In the genomic region with DNA sequence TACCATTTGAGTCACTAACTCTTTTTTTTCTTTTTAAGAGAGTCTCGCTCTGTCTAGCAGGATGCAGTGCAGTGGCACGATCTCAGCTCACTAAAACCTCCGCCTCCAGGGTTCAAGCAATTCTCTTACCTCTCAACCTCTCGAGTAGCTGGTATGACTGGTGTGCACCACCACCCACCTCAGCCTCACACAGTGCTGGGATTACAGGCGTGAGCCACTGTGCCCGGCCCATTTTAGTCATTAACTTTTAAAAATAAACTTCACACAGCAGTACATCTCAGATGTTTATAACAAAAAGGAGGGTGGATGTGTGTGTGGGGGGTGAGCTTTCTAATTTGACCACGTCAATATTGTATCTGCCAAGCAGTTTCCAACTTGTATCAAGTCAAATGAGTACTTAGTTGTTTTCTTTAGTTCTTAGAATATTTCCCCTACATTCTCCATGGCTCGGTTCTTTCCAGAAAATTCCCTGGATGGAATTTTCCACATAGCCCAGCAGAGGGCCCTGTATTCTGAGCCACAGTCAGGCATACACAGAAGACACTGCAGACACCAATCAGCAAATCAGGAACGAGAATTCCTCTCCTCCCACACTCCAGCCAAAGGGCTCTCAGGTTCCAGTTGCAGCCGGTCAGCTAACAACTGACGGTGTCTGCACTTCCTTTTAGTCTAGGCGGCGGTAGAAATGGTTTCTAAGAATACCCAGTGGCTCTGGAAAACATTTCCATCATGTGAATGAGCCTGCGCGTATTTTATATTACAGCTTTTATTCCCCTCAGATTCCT, we compare ENCODE assay signal across 9 cellular contexts. TPM values are rescaled to one million over a fixed set of nuclear protein-coding genes. Genes with fewer than 3 reads are reported as not detected.
DNase-seq lines count a peak whose midpoint lies in the region; ATAC-seq and TF ChIP-seq lines count a peak whose summit lies in the region.
"Had no signal": no experiment of that assay in that cellular context is flagged by ENCODE, and none has a peak within 500 bp of the region (broad histone marks: within the 10 kb centered on the region; RNA-seq: fewer than 3 reads in every experiment).

No MANE protein-coding gene starts in this region.

- no peak for ATAC-seq in GM19455 (IDR thresholded peaks at IDR 0.05; ENCODE audit: unreplicated experiment)

- H3K4me2 ChIP-seq in OCI-LY7 (ENCODE audit: low read length): no peak overlapping the region

- H3K36me3 Mint-ChIP-seq in Calu3 (ENCODE audit: insufficient read depth, unreplicated experiment): no peaks in the 10 kb centered on the region
- H3K36me3 Mint-ChIP-seq in activated T-cell treated with anti-CD3 and anti-CD28 coated beads, Interleukin-2, amount 50 U/mL, for 24 hours (ENCODE audit: low read depth): no peaks in the 10 kb centered on the region

- H3K9me3 ChIP-seq in OCI-LY7 (ENCODE audit: low read length): no peaks in the 10 kb centered on the region

- no peak overlapping the region for H3K27ac Mint-ChIP-seq in Calu3 (ENCODE audit: unreplicated experiment)
- no peak overlapping the region for H3K27ac Mint-ChIP-seq in activated T-cell treated with anti-CD3 and anti-CD28 coated beads, Interleukin-2, amount 50 U/mL, for 24 hours
- H3K27ac Mint-ChIP-seq: IgD-negative memory B cell had no signal

- H3K4me1 ChIP-seq in OCI-LY7 (ENCODE audit: insufficient read depth, low read length, poor library complexity, severe bottlenecking): no peaks in the 10 kb centered on the region

- no peaks in the 10 kb centered on the region for H3K4me1 Mint-ChIP-seq in Calu3 (ENCODE audit: low read depth, unreplicated experiment)
- H3K4me1 Mint-ChIP-seq in activated T-cell treated with anti-CD3 and anti-CD28 coated beads, Interleukin-2, amount 50 U/mL, for 24 hours (ENCODE audit: low read depth): peaks cover 4% of the 10 kb centered on the region
- H3K4me1 Mint-ChIP-seq: IgD-negative memory B cell had no signal

- H3K27me3 ChIP-seq in kidney epithelial cell (ENCODE audit: control insufficient read depth, insufficient read depth, low read length): no peaks in the 10 kb centered on the region

- peak; percentile 16; the same call in 1 of the 2 replicates for TF ChIP-seq EP300 in Ishikawa (IDR thresholded peaks at IDR 0.05; ENCODE audit: borderline replicate concordance)

- peak; percentile 57 for TF ChIP-seq RAD21 in Ishikawa (IDR thresholded peaks at IDR 0.05; ENCODE audit: low read depth)

- TF ChIP-seq CTCF in Calu3 (IDR thresholded peaks at IDR 0.05; ENCODE audit: unreplicated experiment): no peak
- peak; percentile 55 for TF ChIP-seq CTCF in OCI-LY7 (conservative IDR thresholded peaks at IDR 0.05; ENCODE audit: low read length)
- peak; percentile 69 for TF ChIP-seq CTCF in choroid plexus epithelial cell (conservative IDR thresholded peaks at IDR 0.05; ENCODE audit: low read depth, low read length)
- peak; percentile 41 for TF ChIP-seq CTCF in kidney epithelial cell (IDR thresholded peaks at IDR 0.05; ENCODE audit: insufficient read depth, low read length, poor library complexity, severe bottlenecking)

- no peaks in the 10 kb centered on the region for H3K9me3 Mint-ChIP-seq in Calu3 (ENCODE audit: low read depth, unreplicated experiment)
- H3K9me3 Mint-ChIP-seq in activated T-cell treated with anti-CD3 and anti-CD28 coated beads, Interleukin-2, amount 50 U/mL, for 24 hours: no peaks in the 10 kb centered on the region
- H3K9me3 Mint-ChIP-seq: IgD-negative memory B cell had no signal

- CTCF ChIA-PET in Calu3 (lab: Charles Lee) (no interaction called here), OCI-LY7 (lab: Charles Lee; ENCODE audit: unreplicated experiment) (no interaction called here)

- no peak overlapping the region for H3K27ac ChIP-seq in OCI-LY7 (ENCODE audit: low read depth, low read length, poor library complexity, severe bottlenecking)

- H2AFZ ChIP-seq in OCI-LY7 (ENCODE audit: low read length): peak overlapping the region; percentile 72; the same call in 1 of the 2 replicates

- H3K4me3 ChIP-seq in OCI-LY7 (ENCODE audit: low read depth, low read length, poor library complexity, severe bottlenecking): no peak overlapping the region
- H3K4me3 ChIP-seq in choroid plexus epithelial cell (ENCODE audit: low read depth, low read length): no peak overlapping the region
- H3K4me3 ChIP-seq in kidney epithelial cell (ENCODE audit: low read depth, low read length): no peak overlapping the region

- no peaks in the 10 kb centered on the region for H3K36me3 ChIP-seq in OCI-LY7 (ENCODE audit: insufficient read depth, low read length)
- no peaks in the 10 kb centered on the region for H3K36me3 ChIP-seq in kidney epithelial cell (ENCODE audit: control insufficient read depth, insufficient read depth, low read length)

- H3K4me3 Mint-ChIP-seq in Calu3 (ENCODE audit: low read depth, unreplicated experiment): no peak overlapping the region
- no peak overlapping the region for H3K4me3 Mint-ChIP-seq in activated T-cell treated with anti-CD3 and anti-CD28 coated beads, Interleukin-2, amount 50 U/mL, for 24 hours
- H3K4me3 Mint-ChIP-seq: IgD-negative memory B cell had no signal

- BruUV-seq in Calu3 (replicated peaks; lab: Mats Ljungman, UMichigan): no TSS peak
- no TSS peak for BruUV-seq in OCI-LY7 (replicated peaks; lab: Mats Ljungman, UMichigan)

- H3K27me3 Mint-ChIP-seq in Calu3 (ENCODE audit: unreplicated experiment): no peaks in the 10 kb centered on the region
- peaks cover 9% of the 10 kb centered on the region for H3K27me3 Mint-ChIP-seq in activated T-cell treated with anti-CD3 and anti-CD28 coated beads, Interleukin-2, amount 50 U/mL, for 24 hours

- DNase-seq in Calu3: peak; percentile 71
- no peak for DNase-seq in OCI-LY7 (ENCODE audit: low spot score)
- DNase-seq in choroid plexus epithelial cell (ENCODE audit: low read depth): peak; percentile 95
- peak; percentile 74 for DNase-seq in kidney epithelial cell (ENCODE audit: low read depth)
- DNase-seq in smooth muscle cell of the brain vasculature (ENCODE audit: low read depth, low spot score): peak; percentile 75
- DNase-seq in activated T-cell treated with anti-CD3 and anti-CD28 coated beads, Interleukin-2, amount 50 U/mL, for 24 hours: no peak

- intact Hi-C loops in Calu3 (cut with micrococcal nuclease; ENCODE audit: unreplicated experiment): no loop called here
- intact Hi-C loops in OCI-LY7 (cut with micrococcal nuclease; ENCODE audit: unreplicated experiment): no loop called here

- no peaks in the 10 kb centered on the region for H4K20me1 ChIP-seq in OCI-LY7 (ENCODE audit: insufficient read depth, low read length)

- POLR2A ChIA-PET in OCI-LY7 (lab: Charles Lee): no interaction called here

- H3K9me2 ChIP-seq in OCI-LY7 (ENCODE audit: insufficient read depth, low read length): no peaks in the 10 kb centered on the region

- no peaks in the 10 kb centered on the region for H3K79me2 ChIP-seq in OCI-LY7 (ENCODE audit: insufficient read depth, low read depth, low read length)

TF ChIP-seq in Ishikawa, 13 proteins besides CTCF, POLR2A, EP300 and RAD21:
- TF ChIP-seq ZBTB7A (IDR thresholded peaks at IDR 0.05; ENCODE audit: low read depth) (no peak), TEAD4 (IDR thresholded peaks at IDR 0.05) (0 out of 2 replicates have a peak, but pooled peaks have one; percentile 10), EGR1 (IDR thresholded peaks at IDR 0.05) (0 out of 2 replicates have a peak, but pooled peaks have one; percentile 25), TAF1 (IDR thresholded peaks at IDR 0.05; ENCODE audit: low read depth) (peak; percentile 41; the same call in 1 of the 2 replicates)

RNA-seq across cellular contexts. Expression of gene ARAF, which starts 20.1 kb away (rescaled TPM):
- total RNA-seq in Calu3 (2022): 79.2 and 84.4 TPM in 2 replicates
- total RNA-seq in OCI-LY7 (2014; rRNA removed; shearing (Covaris generic)): 13.2 and 28.9 TPM in 2 replicates
- 52.4 and 58.2 TPM in 2 replicates for total RNA-seq in OCI-LY7 (2022)
- 30.2 and 41.2 TPM in 2 replicates for total RNA-seq in kidney epithelial cell

RNA-seq across cellular contexts. Expression of gene TIMP1, which starts 41.3 kb away (rescaled TPM):
- total RNA-seq in Calu3 (2022): 143 and 188 TPM in 2 replicates
- total RNA-seq in OCI-LY7 (2014; rRNA removed; shearing (Covaris generic)): not detected in 2 replicates
- total RNA-seq in OCI-LY7 (2022): 0.83 TPM in 1 of 2 replicates, not detected in the other
- 118 and 148 TPM in 2 replicates for total RNA-seq in kidney epithelial cell

RNA-seq across cellular contexts. Expression of gene ZNF41, which starts 57.9 kb away (rescaled TPM):
- total RNA-seq in Calu3 (2022): 10.8 and 12.2 TPM in 2 replicates
- total RNA-seq in OCI-LY7 (2014; rRNA removed; shearing (Covaris generic)): 8.4 and 10.7 TPM in 2 replicates
- total RNA-seq in OCI-LY7 (2022): 9.7 and 10.7 TPM in 2 replicates
- total RNA-seq in kidney epithelial cell: 4.1 and 4.5 TPM in 2 replicates

Comparison
In these comparisons a context has a peak if more than half of its experiments do, and no peak if none do; other contexts are left out.
1. DNase-seq: peak in Calu3 (single experiment), choroid plexus epithelial cell (single experiment), kidney epithelial cell (single experiment) and smooth muscle cell of the brain vasculature (single experiment); none in OCI-LY7 (single experiment) and activated T-cell treated with anti-CD3 and anti-CD28 coated beads, Interleukin-2, amount 50 U/mL, for 24 hours (single experiment).
2. RNA of gene TIMP1, which starts 41.3 kb away (total RNA-seq): 143 to 188 TPM in Calu3 and 118 to 148 TPM in kidney epithelial cell; 0.83 TPM in OCI-LY7; every median in the first group is over 10 times any median in the second.